1 cellular context compared by ENCODE assay signal in genomic region chr1:159953866-159954515, GRCh38.
TF ChIP-seq lines count a peak whose summit lies in the region.

Gene SLAMF9, minus strand, starts transcription at chr1:159954237. Its CDS starts 100 bp downstream, at chr1:159954137.

TF ChIP-seq in WTC11, 78 proteins besides CTCF, POLR2A, EP300 and RAD21 (continued from another document):
- TF ChIP-seq ZNF425 (CRISPR knock-in tag; conservative IDR thresholded peaks at IDR 0.05) = no peak
